In the genomic region with DNA sequence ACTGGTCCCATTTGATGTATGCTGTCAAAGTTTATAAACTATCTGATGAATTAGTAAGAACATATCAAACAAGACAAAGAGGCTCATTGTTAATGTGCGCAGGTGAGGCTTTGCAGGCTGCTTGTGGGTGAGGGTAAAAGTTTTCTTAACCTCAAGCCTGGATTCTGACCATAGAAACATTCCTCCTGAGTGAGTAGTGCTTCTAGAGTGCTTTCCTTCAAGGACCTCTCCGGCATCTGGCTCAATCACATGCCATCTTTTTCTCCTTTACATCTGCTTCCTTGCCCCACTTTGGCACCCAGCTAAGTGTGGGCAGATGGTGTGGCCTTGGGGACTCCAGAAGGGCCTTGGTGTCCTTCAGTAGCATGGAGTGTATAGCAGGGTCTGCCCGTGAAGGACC, we compare ENCODE assay signal across 14 cellular contexts.
DNase-seq lines count a peak whose midpoint lies in the region; ATAC-seq and TF ChIP-seq lines count a peak whose summit lies in the region.
"Had no signal": no experiment of that assay in that cellular context is flagged by ENCODE, and none has a peak within 500 bp of the region (broad histone marks: within the 10 kb centered on the region; RNA-seq: fewer than 3 reads in every experiment).

No MANE protein-coding gene starts in this region.

- H3K9me3 ChIP-seq in left lung (no peaks in the 10 kb centered on the region), heart right ventricle (no peaks in the 10 kb centered on the region), testis (no peaks in the 10 kb centered on the region)
- H3K9me3 ChIP-seq: BE2C, right atrium auricular region had no signal

- TF ChIP-seq POLR2A in testis (IDR thresholded peaks at IDR 0.05), result no peak

- 93 to 98% methylated on average over 3 of the region's 3 CpGs for WGBS in heart right ventricle, 2 donors
- 79 to 86% methylated on average over 3 of the region's 3 CpGs for WGBS in testis, 2 donors

- DNase-seq in AG20443 (ENCODE audit: low spot score), result peak; percentile 58
- peak; percentile 96 for DNase-seq in HT1080 (ENCODE audit: low read depth)
- DNase-seq in astrocyte of the hippocampus (ENCODE audit: low read depth, low spot score), result peak; percentile 91
- peak in 1 of 2 donors; percentile 35 for DNase-seq in left lung
- DNase-seq in NCI-H1092 treated with DMSO at 0.1 percent for 48 hours (lab: John Stamatoyannopoulos, UW), result no peak
- no peak for DNase-seq in NCI-H2227 (lab: John Stamatoyannopoulos, UW; ENCODE audit: unreplicated experiment)
- DNase-seq in heart right ventricle, result no peak
- no peak for DNase-seq in testis
- DNase-seq: activated CD4-positive, alpha-beta memory T cell treated with anti-CD3 and anti-CD28 coated beads, Interleukin-2, amount 10 ng/mL, durations not matched to agents 7 days and 5 days; activated naive CD4-positive, alpha-beta T cell treated with anti-CD3 and anti-CD28 coated beads, Interleukin-2, amount 50 U/mL, for 16 hours; BE2C; NCI-H1417; T-helper 17 cell had no signal

- TF ChIP-seq CTCF in left lung (IDR thresholded peaks at IDR 0.05) (no peak), heart right ventricle (IDR thresholded peaks at IDR 0.05) (no peak), testis (IDR thresholded peaks at IDR 0.05) (no peak)

- H3K36me3 ChIP-seq in left lung, result no peaks in the 10 kb centered on the region
- no peaks in the 10 kb centered on the region for H3K36me3 ChIP-seq in heart right ventricle
- no peaks in the 10 kb centered on the region for H3K36me3 ChIP-seq in testis (ENCODE audit: low read depth, missing control alignments)
- H3K36me3 ChIP-seq: BE2C, right atrium auricular region had no signal

- H3K4me3 ChIP-seq in left lung (no peak overlapping the region), heart right ventricle (no peak overlapping the region), testis (no peak overlapping the region)
- H3K4me3 ChIP-seq: right atrium auricular region had no signal

- intact Hi-C loops in left lung (cut with DNase I) (no loop called here), heart right ventricle (cut with DNase I) (no loop called here), testis (cut with DNase I; ENCODE audit: low total_unique reads) (no loop called here)

- peaks cover 3 to 9% of the 10 kb centered on the region in 2 donors for H3K4me1 ChIP-seq in left lung
- H3K4me1 ChIP-seq in heart right ventricle, result peaks cover 0 to 79% (median 43%) of the 10 kb centered on the region in 9 donors
- H3K4me1 ChIP-seq in testis, result no peaks in the 10 kb centered on the region
- H3K4me1 ChIP-seq: BE2C had no signal

- H3K27me3 ChIP-seq in left lung (no peaks in the 10 kb centered on the region), heart right ventricle (no peaks in the 10 kb centered on the region), testis (no peaks in the 10 kb centered on the region)
- H3K27me3 ChIP-seq: BE2C, right atrium auricular region had no signal

- H3K27ac ChIP-seq in left lung, result peak overlapping the region in 1 of 2 donors; percentile 13
- H3K27ac ChIP-seq in heart right ventricle, result no peak overlapping the region
- no peak overlapping the region for H3K27ac ChIP-seq in testis
- H3K27ac ChIP-seq: right atrium auricular region had no signal

- ATAC-seq in left lung, result peak; percentile 91
- no peak for ATAC-seq in heart right ventricle
- ATAC-seq: T-helper 17 cell had no signal

Comparison
In these comparisons a context has a peak if more than half of its experiments do, and no peak if none do; other contexts are left out.
1. DNase-seq: peak in AG20443 (single experiment), HT1080 (single experiment) and astrocyte of the hippocampus (single experiment); none in NCI-H1092 treated with DMSO at 0.1 percent for 48 hours (single experiment), NCI-H2227 (single experiment), heart right ventricle (0 of 2) and testis (single experiment).